1 cellular context compared by ENCODE assay signal in the genomic region with DNA sequence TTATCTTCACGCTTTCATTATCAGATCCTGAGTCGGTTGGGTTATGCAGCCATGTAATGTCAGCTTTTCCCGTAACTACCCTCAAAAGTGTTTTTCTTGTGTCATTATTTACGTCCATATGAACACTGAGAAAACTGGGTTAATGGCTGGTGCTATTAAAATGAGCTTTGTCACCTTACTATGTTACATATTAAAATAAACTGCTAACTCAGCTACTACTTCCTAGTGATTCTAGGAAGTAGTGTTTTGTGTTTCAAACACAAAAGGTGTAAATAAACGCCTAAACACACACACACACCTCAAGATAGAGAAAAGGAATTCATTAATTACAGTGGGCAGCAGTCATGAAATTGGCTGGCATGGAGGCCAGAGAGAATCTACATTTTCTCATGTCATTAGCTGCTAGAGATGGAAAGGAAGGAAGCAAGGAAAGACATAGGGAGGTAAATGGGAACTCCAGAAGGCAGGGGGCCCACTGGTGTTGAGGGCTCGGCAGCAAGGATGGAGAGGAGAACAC.
TF ChIP-seq lines count a peak whose summit lies in the region.

No MANE protein-coding gene starts in this region.

TF ChIP-seq in H1, 55 proteins besides CTCF, POLR2A, EP300 and RAD21:
- peak; percentile 17 for TF ChIP-seq SAP30 (IDR thresholded peaks at IDR 0.05; ENCODE audit: insufficient read depth, insufficient replicate concordance, low read length)
- TF ChIP-seq SP4 (IDR thresholded peaks at IDR 0.05; ENCODE audit: low read length): no peak
